ENCODE assay signal across 34 cellular contexts in the genomic region with DNA sequence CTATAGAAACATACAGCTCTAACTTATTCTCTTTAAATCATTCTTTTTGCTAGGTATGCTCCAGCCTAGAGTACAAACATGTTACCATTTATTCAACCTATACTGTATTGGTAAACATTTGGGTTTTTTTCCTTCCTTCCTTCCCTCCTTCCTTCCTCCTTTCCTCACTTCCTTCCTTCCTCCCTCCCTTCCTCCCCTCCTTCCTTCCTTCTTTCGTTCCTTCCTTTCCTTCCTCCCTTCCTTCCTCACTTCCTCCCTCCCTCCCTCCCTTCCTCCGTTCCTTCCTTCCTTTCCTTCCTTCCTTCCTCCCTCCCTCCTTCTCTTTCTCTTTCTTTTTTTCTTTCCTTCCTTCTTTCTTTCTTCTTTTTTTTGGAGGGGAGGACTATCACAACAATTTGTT.
"Had no signal": no experiment of that assay in that cellular context is flagged by ENCODE, and none has a peak within 500 bp of the region (broad histone marks: within the 10 kb centered on the region; RNA-seq: fewer than 3 reads in every experiment).

No MANE protein-coding gene starts in this region.

- H3K9ac ChIP-seq: KMS-11 had no signal

- H3K36me3 ChIP-seq: MG63 had no signal

- H3K27me3 ChIP-seq: MG63 had no signal

- DNase-seq: Karpas-422, Kasumi-1, MG63, MM.1S, MV-4-11, NCI-H1048, NCI-H1092, NCI-H1092 treated with DMSO at 0.1 percent for 48 hours, NCI-H1105 treated with DMSO at 0.1 percent for 48 hours, NCI-H1417 treated with DMSO at 0.1 percent for 48 hours, NCI-H1436, NCI-H1436 treated with DMSO at 0.1 percent for 48 hours, NCI-H146, NCI-H1694, NCI-H1694 treated with DMSO at 0.1 percent for 48 hours, NCI-H187, NCI-H187 treated with DMSO at 0.1 percent for 48 hours, NCI-H1930, NCI-H2029, NCI-H2029 treated with DMSO at 0.1 percent for 48 hours, NCI-H2081, NCI-H2081 treated with DMSO at 0.1 percent for 48 hours, NCI-H2107, NCI-H2171, NCI-H2171 treated with DMSO at 0.1 percent for 48 hours, NCI-H2227 treated with DMSO at 0.1 percent for 48 hours, NCI-H226, NCI-H345, NCI-H446, NCI-H446 treated with DMSO at 0.1 percent for 48 hours, NCI-H510A, NCI-H510A treated with DMSO at 0.1 percent for 48 hours, NCI-H524 had no signal

- H3K4me3 ChIP-seq: MG63 had no signal

- H3K9me3 ChIP-seq: MG63 had no signal

- H3K4me2 ChIP-seq: KMS-11 had no signal

- H3K27ac ChIP-seq: KMS-11 had no signal
